12 cellular contexts compared by ENCODE assay signal in the genomic region with DNA sequence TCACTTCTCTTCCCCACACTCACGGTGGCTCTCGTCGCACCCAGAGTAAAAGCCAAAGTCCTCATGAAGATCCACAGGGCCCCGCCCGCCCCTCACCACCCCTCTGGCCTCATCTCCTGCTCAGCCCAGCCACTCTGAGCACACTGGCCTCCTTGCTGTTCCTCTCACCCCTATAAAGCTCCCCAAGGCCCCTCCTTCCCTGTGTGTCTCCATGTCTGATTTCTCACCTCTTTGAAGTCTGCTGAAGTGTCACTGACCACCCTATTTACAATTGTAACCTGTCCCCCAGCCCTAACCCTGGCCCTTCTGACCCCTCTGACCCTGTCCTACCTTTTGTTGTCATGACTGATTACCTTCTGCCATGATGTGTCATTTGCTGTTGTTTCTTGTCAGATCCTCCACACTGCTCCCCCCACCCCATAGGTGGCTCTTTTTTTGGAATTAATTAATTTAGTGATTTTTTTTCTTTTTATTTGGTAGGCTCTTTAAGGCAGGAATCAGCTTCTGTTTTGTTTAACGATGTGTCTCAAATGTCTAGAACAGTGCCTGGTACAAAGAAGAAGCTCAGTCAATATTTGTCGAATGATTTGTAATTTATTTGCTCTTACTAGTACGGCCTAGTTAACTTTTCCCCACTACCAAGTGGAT.
"Had no signal": no experiment of that assay in that cellular context is flagged by ENCODE, and none has a peak within 500 bp of the region (broad histone marks: within the 10 kb centered on the region; RNA-seq: fewer than 3 reads in every experiment).

No MANE protein-coding gene starts in this region.

- ATAC-seq: activated CD4-positive, CD25-positive, alpha-beta regulatory T cell treated with anti-CD3 and anti-CD28 coated beads, Interleukin-2, amount 50 U/mL, for 24 hours; sciatic nerve had no signal

- DNase-seq: activated CD4-positive, alpha-beta T cell treated with anti-CD3 and anti-CD28 coated beads, Interleukin-2, amount 50 U/mL, for 1 hour; activated CD8-positive, alpha-beta memory T cell treated with anti-CD3 and anti-CD28 coated beads for 24 hours; dorsolateral prefrontal cortex; left ventricle myocardium inferior; mesenchymal stem cell; ovary; stimulated activated CD4-positive, alpha-beta T cell treated with anti-CD3 and anti-CD28 coated beads, Interleukin-1b, Interleukin-23, amount 100 ng/mL, for 48 hours; T-helper 9 cell had no signal

- H3K27me3 ChIP-seq: ascending aorta, ovary had no signal

- H3K4me1 ChIP-seq: ascending aorta, left ventricle myocardium inferior had no signal

- H3K27ac ChIP-seq: ascending aorta, dorsolateral prefrontal cortex, left ventricle myocardium inferior, ovary, thoracic aorta had no signal

- H3K4me3 ChIP-seq: ascending aorta, dorsolateral prefrontal cortex, left ventricle myocardium inferior, ovary, thoracic aorta had no signal

- H3K9me3 ChIP-seq: ascending aorta, left ventricle myocardium inferior, ovary, thoracic aorta had no signal

- H3K36me3 ChIP-seq: ascending aorta, left ventricle myocardium inferior, ovary, thoracic aorta had no signal
